In genomic region chr6:111745636-111746035, GRCh38 we compare ENCODE assay signal across 21 cellular contexts.
DNase-seq lines count a peak whose midpoint lies in the region; ATAC-seq, FAIRE-seq and TF ChIP-seq lines count a peak whose summit lies in the region.
"Had no signal": no experiment of that assay in that cellular context is flagged by ENCODE, and none has a peak within 500 bp of the region (broad histone marks: within the 10 kb centered on the region; RNA-seq: fewer than 3 reads in every experiment).

No MANE protein-coding gene starts in this region.

- peaks cover 0 to 11% of the 10 kb centered on the region in 2 donors for H3K4me1 ChIP-seq in adrenal gland (replicated peaks in 1 of 2)
- H3K4me1 ChIP-seq in effector memory CD4-positive, alpha-beta T cell (ENCODE audit: control insufficient read depth, insufficient read depth, low read length, poor library complexity, severe bottlenecking): peaks cover 51% of the 10 kb centered on the region
- H3K4me1 ChIP-seq: ascending aorta, prostate gland had no signal

- H3K4me1 Mint-ChIP-seq in activated T-cell treated with anti-CD3 and anti-CD28 coated beads, Interleukin-2, amount 50 U/mL, for 72 hours (ENCODE audit: low read depth): peaks cover 88% of the 10 kb centered on the region
- peaks cover 82% of the 10 kb centered on the region for H3K4me1 Mint-ChIP-seq in neural crest cell

- H3K27me3 Mint-ChIP-seq in activated T-cell treated with anti-CD3 and anti-CD28 coated beads, Interleukin-2, amount 50 U/mL, for 72 hours (ENCODE audit: low read depth): no peaks in the 10 kb centered on the region
- no peaks in the 10 kb centered on the region for H3K27me3 Mint-ChIP-seq in neural crest cell (ENCODE audit: low read depth)

- H3K27ac ChIP-seq in dorsolateral prefrontal cortex: peak overlapping the region in 40 of 59 donors; percentile 62 to 95 (median 86)
- no peak overlapping the region for H3K27ac ChIP-seq in adrenal gland
- H3K27ac ChIP-seq in effector memory CD4-positive, alpha-beta T cell (ENCODE audit: insufficient read depth, low read length, poor library complexity, severe bottlenecking): no peak overlapping the region
- H3K27ac ChIP-seq: ascending aorta, prostate gland had no signal

- H3K9me3 ChIP-seq in adrenal gland (replicated peaks in 1 of 3): no peaks in the 10 kb centered on the region
- H3K9me3 ChIP-seq in effector memory CD4-positive, alpha-beta T cell (ENCODE audit: control insufficient read depth, low read length): no peaks in the 10 kb centered on the region
- H3K9me3 ChIP-seq: ascending aorta, prostate gland had no signal

- H3K27me3 ChIP-seq in dorsolateral prefrontal cortex: no peaks in the 10 kb centered on the region
- no peaks in the 10 kb centered on the region for H3K27me3 ChIP-seq in adrenal gland
- H3K27me3 ChIP-seq in effector memory CD4-positive, alpha-beta T cell (replicated peaks; ENCODE audit: control insufficient read depth, insufficient read depth, low read length, poor library complexity, severe bottlenecking): no peaks in the 10 kb centered on the region
- H3K27me3 ChIP-seq: ascending aorta had no signal

- peaks cover 21 to 56% of the 10 kb centered on the region in 2 donors for H3K36me3 Mint-ChIP-seq in activated T-cell treated with anti-CD3 and anti-CD28 coated beads, Interleukin-2, amount 50 U/mL, for 72 hours (ENCODE audit: insufficient read depth in 2 of 2)
- peaks cover 8% of the 10 kb centered on the region for H3K36me3 Mint-ChIP-seq in neural crest cell (ENCODE audit: low read depth)

- TF ChIP-seq CTCF in dorsolateral prefrontal cortex (IDR thresholded peaks at IDR 0.05 in 54 of 56, conservative IDR thresholded peaks at IDR 0.05 in 2 of 56; ENCODE audit: low read depth in 1 of 56, partially characterized antibody in 56 of 56) (no peak), neural crest cell (conservative IDR thresholded peaks at IDR 0.05) (no peak), adrenal gland (IDR thresholded peaks at IDR 0.05) (no peak)

- TF ChIP-seq POLR2A in GM12891 (IDR thresholded peaks at IDR 0.05; ENCODE audit: low read depth, low read length) (no peak), adrenal gland (IDR thresholded peaks at IDR 0.05) (no peak)

- DNase-seq in activated T-cell treated with anti-CD3 and anti-CD28 coated beads, Interleukin-2, amount 50 U/mL, for 72 hours: no peak
- DNase-seq in activated T-cell treated with anti-CD3 and anti-CD28 coated beads, Interleukin-2, amount 50 U/mL, for 48 hours: no peak
- DNase-seq in GM12891 (ENCODE audit: insufficient read length, low spot score) (no peak), dorsolateral prefrontal cortex (no peak), neural crest cell (ENCODE audit: low read depth, low spot score) (no peak), adrenal gland (no peak)
- DNase-seq in effector memory CD4-positive, alpha-beta T cell: no peak
- DNase-seq: activated effector memory CD4-positive, alpha-beta T cell treated with anti-CD3 and anti-CD28 coated beads, Interleukin-2, amount 50 U/mL, for 16 hours; cerebellar nuclear complex; DMS79; H9; mammary epithelial cell; NCI-H1417; NCI-H2107; NCI-H526; stimulated activated CD4-positive, alpha-beta T cell treated with anti-CD3 and anti-CD28 coated beads, Interleukin-4, amount 100 ng/mL, for 4 hours had no signal

- no peaks in the 10 kb centered on the region for H3K36me3 ChIP-seq in adrenal gland (replicated peaks in 1 of 2)
- peaks cover 5% of the 10 kb centered on the region for H3K36me3 ChIP-seq in effector memory CD4-positive, alpha-beta T cell (ENCODE audit: control insufficient read depth, insufficient read depth, low read length)
- H3K36me3 ChIP-seq: ascending aorta, prostate gland had no signal

- no peaks in the 10 kb centered on the region for H3K9me3 Mint-ChIP-seq in activated T-cell treated with anti-CD3 and anti-CD28 coated beads, Interleukin-2, amount 50 U/mL, for 72 hours
- H3K9me3 Mint-ChIP-seq in neural crest cell: no peaks in the 10 kb centered on the region
- H3K9me3 Mint-ChIP-seq: H9 had no signal

- peak; percentile 13 for FAIRE-seq in GM12891 (lab: Jason Lieb, UNC)
- FAIRE-seq: endometrium, keratinocyte had no signal

- peak overlapping the region in 1 of 2 donors; percentile 24 for H3K4me3 Mint-ChIP-seq in activated T-cell treated with anti-CD3 and anti-CD28 coated beads, Interleukin-2, amount 50 U/mL, for 72 hours
- H3K4me3 Mint-ChIP-seq in neural crest cell: no peak overlapping the region
- H3K4me3 Mint-ChIP-seq: H9 had no signal

- H3K4me3 ChIP-seq in dorsolateral prefrontal cortex: no peak overlapping the region
- no peak overlapping the region for H3K4me3 ChIP-seq in adrenal gland
- H3K4me3 ChIP-seq in effector memory CD4-positive, alpha-beta T cell (ENCODE audit: insufficient read depth, low read depth, low read length, poor library complexity, severe bottlenecking): no peak overlapping the region
- H3K4me3 ChIP-seq: ascending aorta, prostate gland had no signal

- ATAC-seq in activated T-cell treated with anti-CD3 and anti-CD28 coated beads, Interleukin-2, amount 50 U/mL, for 72 hours (replicated peaks in 1 of 2): no peak
- no peak for ATAC-seq in HG03432 (IDR thresholded peaks at IDR 0.05; ENCODE audit: unreplicated experiment)

- H3K27ac Mint-ChIP-seq in activated T-cell treated with anti-CD3 and anti-CD28 coated beads, Interleukin-2, amount 50 U/mL, for 72 hours: peak overlapping the region; percentile 36
- H3K27ac Mint-ChIP-seq in neural crest cell (ENCODE audit: unreplicated experiment): peak overlapping the region; percentile 29

- intact Hi-C loops in dorsolateral prefrontal cortex (cut with DNase I) (loop anchor here in 1 of 2 donors (10.0 kb wide), 2 partner anchors 59 to 129 kb away; partner anchors contain the start of gene FYN), adrenal gland (cut with DNase I) (no loop called here)

- 74 to 86% (median 84%) methylated on average over 1 of the region's 1 CpG for WGBS in adrenal gland, 4 donors

TF ChIP-seq in GM12891, 5 proteins besides CTCF, POLR2A, EP300 and RAD21:
- TF ChIP-seq POLR2AphosphoS5 (IDR thresholded peaks at IDR 0.05; ENCODE audit: low read depth, low read length) (no peak), TAF1 (IDR thresholded peaks at IDR 0.05; ENCODE audit: low read depth, low read length) (no peak), SPI1 (IDR thresholded peaks at IDR 0.05; ENCODE audit: low read depth, low read length) (no peak), PAX5 (IDR thresholded peaks at IDR 0.05; ENCODE audit: insufficient read depth, low read length, severe bottlenecking) (no peak), POU2F2 (IDR thresholded peaks at IDR 0.05; ENCODE audit: low read depth, low read length) (no peak)

Comparison
In these comparisons a context has a peak if more than half of its experiments do, and no peak if none do; other contexts are left out.
1. H3K27ac ChIP-seq: peak in dorsolateral prefrontal cortex (40 of 59); none in adrenal gland (0 of 5) and effector memory CD4-positive, alpha-beta T cell (single experiment).